Comparison of ENCODE assay signal across 1 cellular context in the genomic region with DNA sequence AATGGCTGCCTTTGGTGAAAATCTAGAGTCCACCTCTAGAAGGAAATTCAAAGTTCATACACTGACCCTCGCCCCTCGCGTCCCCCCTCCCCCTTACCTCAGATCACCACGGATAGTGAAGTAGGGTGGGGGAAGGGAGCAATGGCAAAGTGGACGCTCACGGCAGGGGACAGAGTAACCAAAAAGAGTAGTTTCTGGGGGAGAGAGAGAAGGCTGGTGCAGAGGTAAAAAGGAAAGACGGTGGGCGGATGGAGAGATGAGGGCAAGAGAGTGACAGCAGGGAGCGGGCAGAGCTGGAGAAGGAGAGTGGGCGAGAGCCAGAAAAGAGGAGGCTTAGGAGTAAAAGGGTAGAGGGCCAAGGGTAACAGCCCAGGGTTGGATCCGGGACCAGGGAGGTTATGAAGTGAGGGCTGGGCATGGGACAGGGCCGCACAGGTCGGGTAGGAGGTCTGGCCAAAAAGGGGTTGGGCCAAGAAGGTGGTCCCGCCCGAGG.
TF ChIP-seq lines count a peak whose summit lies in the region.

No MANE protein-coding gene starts in this region.

TF ChIP-seq in SK-N-SH, 30 proteins besides CTCF, POLR2A, EP300 and RAD21 (continued from another document):
- TF ChIP-seq ZBTB33 (IDR thresholded peaks at IDR 0.05; ENCODE audit: borderline replicate concordance, low read depth) (no peak), FOXJ3 (CRISPR knock-in tag; IDR thresholded peaks at IDR 0.05) (no peak), RFX5 (IDR thresholded peaks at IDR 0.05; ENCODE audit: low read length) (no peak), TAF1 (IDR thresholded peaks at IDR 0.05; ENCODE audit: borderline replicate concordance, low read depth, low read length) (no peak), RXRA (IDR thresholded peaks at IDR 0.05; ENCODE audit: borderline replicate concordance, low read depth) (no peak), JUND (IDR thresholded peaks at IDR 0.05) (no peak), SIN3A (IDR thresholded peaks at IDR 0.05; ENCODE audit: borderline replicate concordance, low read depth, low read length) (no peak), USF2 (IDR thresholded peaks at IDR 0.05; ENCODE audit: borderline replicate concordance, low read depth, low read length) (no peak), YY1 (IDR thresholded peaks at IDR 0.05; ENCODE audit: low read depth) (no peak; the same call in 1 of the 2 replicates), GATA2 (CRISPR knock-in tag; IDR thresholded peaks at IDR 0.05) (no peak)
